1 cellular context compared by ENCODE assay signal in genomic region chr2:30421551-30422436, GRCh38.
TF ChIP-seq lines count a peak whose summit lies in the region.

No MANE protein-coding gene starts in this region.

TF ChIP-seq in HepG2, 621 proteins besides CTCF, POLR2A, EP300 and RAD21 (continued from another document):
- no peak for TF ChIP-seq TMF1 (CRISPR knock-in tag; IDR thresholded peaks at IDR 0.05; ENCODE audit: low read depth)
- no peak for TF ChIP-seq KMT2A (CRISPR knock-in tag; IDR thresholded peaks at IDR 0.05)
- TF ChIP-seq FOXA1 (IDR thresholded peaks at IDR 0.05), result no peak
- no peak for TF ChIP-seq FOXA1 (CRISPR knock-in tag; IDR thresholded peaks at IDR 0.05)
- TF ChIP-seq ZBTB8A (CRISPR knock-in tag; IDR thresholded peaks at IDR 0.05; ENCODE audit: borderline replicate concordance, low read depth), result no peak
- no peak for TF ChIP-seq ZNF343 (CRISPR knock-in tag; IDR thresholded peaks at IDR 0.05)
- no peak for TF ChIP-seq HDAC6 (IDR thresholded peaks at IDR 0.05; ENCODE audit: low read depth, low read length)
- TF ChIP-seq ZNF629 (CRISPR knock-in tag; conservative IDR thresholded peaks at IDR 0.05), result no peak
- no peak for TF ChIP-seq SOX6 (IDR thresholded peaks at IDR 0.05)
- no peak for TF ChIP-seq SOX6 (CRISPR knock-in tag; IDR thresholded peaks at IDR 0.05)
- TF ChIP-seq HNRNPLL (IDR thresholded peaks at IDR 0.05; ENCODE audit: low read depth, low read length, poor library complexity, severe bottlenecking), result no peak
- TF ChIP-seq HNRNPUL1 (IDR thresholded peaks at IDR 0.05; ENCODE audit: low read depth, low read length), result no peak
- no peak for TF ChIP-seq ARID2 (CRISPR knock-in tag; IDR thresholded peaks at IDR 0.05; ENCODE audit: borderline replicate concordance)
- no peak for TF ChIP-seq ZMYM4 (CRISPR knock-in tag; IDR thresholded peaks at IDR 0.05)
TF ChIP-seq in HepG2: peak in this region for 0.
